7 cellular contexts compared by ENCODE assay signal in genomic region chr1:210198840-210199239, GRCh38. TPM values are rescaled to one million over a fixed set of nuclear protein-coding genes. Genes with fewer than 3 reads are reported as not detected.
"Had no signal": no experiment of that assay in that cellular context is flagged by ENCODE, and none has a peak within 500 bp of the region (broad histone marks: within the 10 kb centered on the region; RNA-seq: fewer than 3 reads in every experiment).

No MANE protein-coding gene starts in this region.

- H3K4me2 ChIP-seq: KMS-11 had no signal

- FAIRE-seq: HTR-8/SVneo had no signal

- H3K27ac ChIP-seq: HL-60, KMS-11 had no signal

- DNase-seq: IMR-90, KBM-7, KG1 had no signal

- H3K9ac ChIP-seq: KMS-11 had no signal

RNA-seq across cellular contexts. Expression of gene SERTAD4, which starts 33.8 kb away (rescaled TPM):
- polyA plus RNA-seq: IgD-negative memory B cell had no signal
